Comparison of ENCODE assay signal across 4 cellular contexts in the genomic region with DNA sequence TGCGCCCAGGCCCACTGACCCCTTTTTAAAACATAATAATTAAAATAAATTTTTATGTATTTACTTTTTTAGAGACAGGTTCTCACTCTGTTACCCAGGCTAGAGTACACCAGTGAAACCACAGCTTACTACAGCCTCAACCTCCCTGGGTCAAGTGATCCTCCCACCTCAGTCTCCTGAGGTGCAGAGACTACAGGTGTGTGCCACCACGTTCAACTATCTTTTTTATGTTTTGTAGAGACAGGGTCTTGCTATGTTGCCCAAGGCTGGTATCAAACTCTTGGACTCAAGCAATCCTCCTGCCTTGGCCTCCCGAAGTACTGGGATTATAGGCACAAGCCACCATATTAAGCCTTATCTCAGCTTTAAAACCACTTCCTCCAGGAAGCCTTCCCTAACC.
TF ChIP-seq lines count a peak whose summit lies in the region.

No MANE protein-coding gene starts in this region.

TF ChIP-seq in A549, 52 proteins besides CTCF, POLR2A, EP300 and RAD21 (continues in another document):
- no peak for TF ChIP-seq NPAS2 (CRISPR knock-in tag; IDR thresholded peaks at IDR 0.05; ENCODE audit: borderline replicate concordance)
- TF ChIP-seq RCOR1 (IDR thresholded peaks at IDR 0.05; ENCODE audit: low read depth, low read length), result no peak
- TF ChIP-seq, protein P1, sequence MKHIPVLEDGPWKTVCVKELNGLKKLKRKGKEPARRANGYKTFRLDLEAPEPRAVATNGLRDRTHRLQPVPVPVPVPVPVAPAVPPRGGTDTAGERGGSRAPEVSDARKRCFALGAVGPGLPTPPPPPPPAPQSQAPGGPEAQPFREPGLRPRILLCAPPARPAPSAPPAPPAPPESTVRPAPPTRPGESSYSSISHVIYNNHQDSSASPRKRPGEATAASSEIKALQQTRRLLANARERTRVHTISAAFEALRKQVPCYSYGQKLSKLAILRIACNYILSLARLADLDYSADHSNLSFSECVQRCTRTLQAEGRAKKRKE (CRISPR knock-in tag; IDR thresholded peaks at IDR 0.05; ENCODE audit: low read depth), result no peak
- no peak for TF ChIP-seq CHD4 (IDR thresholded peaks at IDR 0.05; ENCODE audit: borderline replicate concordance)
- TF ChIP-seq ZSCAN20 (CRISPR knock-in tag; IDR thresholded peaks at IDR 0.05), result no peak
- TF ChIP-seq, protein P2, sequence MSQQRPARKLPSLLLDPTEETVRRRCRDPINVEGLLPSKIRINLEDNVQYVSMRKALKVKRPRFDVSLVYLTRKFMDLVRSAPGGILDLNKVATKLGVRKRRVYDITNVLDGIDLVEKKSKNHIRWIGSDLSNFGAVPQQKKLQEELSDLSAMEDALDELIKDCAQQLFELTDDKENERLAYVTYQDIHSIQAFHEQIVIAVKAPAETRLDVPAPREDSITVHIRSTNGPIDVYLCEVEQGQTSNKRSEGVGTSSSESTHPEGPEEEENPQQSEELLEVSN (IDR thresholded peaks at IDR 0.05; ENCODE audit: borderline replicate concordance, low read depth), result no peak
- TF ChIP-seq, protein P3, sequence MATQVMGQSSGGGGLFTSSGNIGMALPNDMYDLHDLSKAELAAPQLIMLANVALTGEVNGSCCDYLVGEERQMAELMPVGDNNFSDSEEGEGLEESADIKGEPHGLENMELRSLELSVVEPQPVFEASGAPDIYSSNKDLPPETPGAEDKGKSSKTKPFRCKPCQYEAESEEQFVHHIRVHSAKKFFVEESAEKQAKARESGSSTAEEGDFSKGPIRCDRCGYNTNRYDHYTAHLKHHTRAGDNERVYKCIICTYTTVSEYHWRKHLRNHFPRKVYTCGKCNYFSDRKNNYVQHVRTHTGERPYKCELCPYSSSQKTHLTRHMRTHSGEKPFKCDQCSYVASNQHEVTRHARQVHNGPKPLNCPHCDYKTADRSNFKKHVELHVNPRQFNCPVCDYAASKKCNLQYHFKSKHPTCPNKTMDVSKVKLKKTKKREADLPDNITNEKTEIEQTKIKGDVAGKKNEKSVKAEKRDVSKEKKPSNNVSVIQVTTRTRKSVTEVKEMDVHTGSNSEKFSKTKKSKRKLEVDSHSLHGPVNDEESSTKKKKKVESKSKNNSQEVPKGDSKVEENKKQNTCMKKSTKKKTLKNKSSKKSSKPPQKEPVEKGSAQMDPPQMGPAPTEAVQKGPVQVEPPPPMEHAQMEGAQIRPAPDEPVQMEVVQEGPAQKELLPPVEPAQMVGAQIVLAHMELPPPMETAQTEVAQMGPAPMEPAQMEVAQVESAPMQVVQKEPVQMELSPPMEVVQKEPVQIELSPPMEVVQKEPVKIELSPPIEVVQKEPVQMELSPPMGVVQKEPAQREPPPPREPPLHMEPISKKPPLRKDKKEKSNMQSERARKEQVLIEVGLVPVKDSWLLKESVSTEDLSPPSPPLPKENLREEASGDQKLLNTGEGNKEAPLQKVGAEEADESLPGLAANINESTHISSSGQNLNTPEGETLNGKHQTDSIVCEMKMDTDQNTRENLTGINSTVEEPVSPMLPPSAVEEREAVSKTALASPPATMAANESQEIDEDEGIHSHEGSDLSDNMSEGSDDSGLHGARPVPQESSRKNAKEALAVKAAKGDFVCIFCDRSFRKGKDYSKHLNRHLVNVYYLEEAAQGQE (IDR thresholded peaks at IDR 0.05), result no peak
- no peak for TF ChIP-seq NFE2L2 (conservative IDR thresholded peaks at IDR 0.05; ENCODE audit: low read length)

TF ChIP-seq in WTC11, 78 proteins besides CTCF, POLR2A, EP300 and RAD21 (continues in another document):
- TF ChIP-seq USF1 (CRISPR knock-in tag; IDR thresholded peaks at IDR 0.05) (no peak), TCF7 (CRISPR knock-in tag; IDR thresholded peaks at IDR 0.05; ENCODE audit: low read depth) (no peak), ZNF232 (CRISPR knock-in tag; IDR thresholded peaks at IDR 0.05) (no peak), FOXP1 (CRISPR knock-in tag; IDR thresholded peaks at IDR 0.05; ENCODE audit: borderline replicate concordance) (no peak), CREM (CRISPR knock-in tag; IDR thresholded peaks at IDR 0.05) (no peak)
- TF ChIP-seq, protein P4, sequence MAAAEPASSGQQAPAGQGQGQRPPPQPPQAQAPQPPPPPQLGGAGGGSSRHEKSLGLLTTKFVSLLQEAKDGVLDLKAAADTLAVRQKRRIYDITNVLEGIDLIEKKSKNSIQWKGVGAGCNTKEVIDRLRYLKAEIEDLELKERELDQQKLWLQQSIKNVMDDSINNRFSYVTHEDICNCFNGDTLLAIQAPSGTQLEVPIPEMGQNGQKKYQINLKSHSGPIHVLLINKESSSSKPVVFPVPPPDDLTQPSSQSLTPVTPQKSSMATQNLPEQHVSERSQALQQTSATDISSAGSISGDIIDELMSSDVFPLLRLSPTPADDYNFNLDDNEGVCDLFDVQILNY (CRISPR knock-in tag; IDR thresholded peaks at IDR 0.05), result no peak
- TF ChIP-seq, protein P5, sequence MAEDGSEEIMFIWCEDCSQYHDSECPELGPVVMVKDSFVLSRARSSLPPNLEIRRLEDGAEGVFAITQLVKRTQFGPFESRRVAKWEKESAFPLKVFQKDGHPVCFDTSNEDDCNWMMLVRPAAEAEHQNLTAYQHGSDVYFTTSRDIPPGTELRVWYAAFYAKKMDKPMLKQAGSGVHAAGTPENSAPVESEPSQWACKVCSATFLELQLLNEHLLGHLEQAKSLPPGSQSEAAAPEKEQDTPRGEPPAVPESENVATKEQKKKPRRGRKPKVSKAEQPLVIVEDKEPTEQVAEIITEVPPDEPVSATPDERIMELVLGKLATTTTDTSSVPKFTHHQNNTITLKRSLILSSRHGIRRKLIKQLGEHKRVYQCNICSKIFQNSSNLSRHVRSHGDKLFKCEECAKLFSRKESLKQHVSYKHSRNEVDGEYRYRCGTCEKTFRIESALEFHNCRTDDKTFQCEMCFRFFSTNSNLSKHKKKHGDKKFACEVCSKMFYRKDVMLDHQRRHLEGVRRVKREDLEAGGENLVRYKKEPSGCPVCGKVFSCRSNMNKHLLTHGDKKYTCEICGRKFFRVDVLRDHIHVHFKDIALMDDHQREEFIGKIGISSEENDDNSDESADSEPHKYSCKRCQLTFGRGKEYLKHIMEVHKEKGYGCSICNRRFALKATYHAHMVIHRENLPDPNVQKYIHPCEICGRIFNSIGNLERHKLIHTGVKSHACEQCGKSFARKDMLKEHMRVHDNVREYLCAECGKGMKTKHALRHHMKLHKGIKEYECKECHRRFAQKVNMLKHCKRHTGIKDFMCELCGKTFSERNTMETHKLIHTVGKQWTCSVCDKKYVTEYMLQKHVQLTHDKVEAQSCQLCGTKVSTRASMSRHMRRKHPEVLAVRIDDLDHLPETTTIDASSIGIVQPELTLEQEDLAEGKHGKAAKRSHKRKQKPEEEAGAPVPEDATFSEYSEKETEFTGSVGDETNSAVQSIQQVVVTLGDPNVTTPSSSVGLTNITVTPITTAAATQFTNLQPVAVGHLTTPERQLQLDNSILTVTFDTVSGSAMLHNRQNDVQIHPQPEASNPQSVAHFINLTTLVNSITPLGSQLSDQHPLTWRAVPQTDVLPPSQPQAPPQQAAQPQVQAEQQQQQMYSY (CRISPR knock-in tag; IDR thresholded peaks at IDR 0.05), result no peak

TF ChIP-seq in HepG2, 621 proteins besides CTCF, POLR2A, EP300 and RAD21 (continues in another document):
- TF ChIP-seq, protein P6, sequence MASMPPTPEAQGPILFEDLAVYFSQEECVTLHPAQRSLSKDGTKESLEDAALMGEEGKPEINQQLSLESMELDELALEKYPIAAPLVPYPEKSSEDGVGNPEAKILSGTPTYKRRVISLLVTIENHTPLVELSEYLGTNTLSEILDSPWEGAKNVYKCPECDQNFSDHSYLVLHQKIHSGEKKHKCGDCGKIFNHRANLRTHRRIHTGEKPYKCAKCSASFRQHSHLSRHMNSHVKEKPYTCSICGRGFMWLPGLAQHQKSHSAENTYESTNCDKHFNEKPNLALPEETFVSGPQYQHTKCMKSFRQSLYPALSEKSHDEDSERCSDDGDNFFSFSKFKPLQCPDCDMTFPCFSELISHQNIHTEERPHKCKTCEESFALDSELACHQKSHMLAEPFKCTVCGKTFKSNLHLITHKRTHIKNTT (CRISPR knock-in tag; IDR thresholded peaks at IDR 0.05), result no peak
- TF ChIP-seq ZNF7 (CRISPR knock-in tag; IDR thresholded peaks at IDR 0.05), result peak; percentile 62
- no peak for TF ChIP-seq ZFP36L2 (CRISPR knock-in tag; IDR thresholded peaks at IDR 0.05)
- 0 out of 2 replicates have a peak, but pooled peaks have one; percentile 17 for TF ChIP-seq FOXO4 (CRISPR knock-in tag; conservative IDR thresholded peaks at IDR 0.05)
- TF ChIP-seq ARHGAP35 (CRISPR knock-in tag; IDR thresholded peaks at IDR 0.05; ENCODE audit: borderline replicate concordance), result no peak
- TF ChIP-seq ZNF772 (CRISPR knock-in tag; IDR thresholded peaks at IDR 0.05), result 0 out of 2 replicates have a peak, but pooled peaks have one; percentile 28
- no peak for TF ChIP-seq ZNF800 (CRISPR knock-in tag; IDR thresholded peaks at IDR 0.05)

TF ChIP-seq in GM23338, 12 proteins besides CTCF, POLR2A, EP300 and RAD21 (continues in another document):
- TF ChIP-seq NANOG (IDR thresholded peaks at IDR 0.05; ENCODE audit: borderline replicate concordance) (no peak), ZNF114 (CRISPR knock-in tag; IDR thresholded peaks at IDR 0.05) (no peak), ZNF331 (CRISPR knock-in tag; IDR thresholded peaks at IDR 0.05; ENCODE audit: low read depth) (no peak), STAT1 (IDR thresholded peaks at IDR 0.05; ENCODE audit: unreplicated experiment) (no peak), POLR2AphosphoS5 (IDR thresholded peaks at IDR 0.05; ENCODE audit: low read depth) (no peak), EZH2phosphoT487 (IDR thresholded peaks at IDR 0.05; ENCODE audit: unreplicated experiment) (no peak), ETS1 (IDR thresholded peaks at IDR 0.05) (no peak), JUNB (IDR thresholded peaks at IDR 0.05; ENCODE audit: unreplicated experiment) (no peak), EZH2 (IDR thresholded peaks at IDR 0.05; ENCODE audit: low read depth, unreplicated experiment) (no peak), ZNF462 (CRISPR knock-in tag; IDR thresholded peaks at IDR 0.05) (no peak)
